17 cellular contexts compared by ENCODE assay signal in the genomic region with DNA sequence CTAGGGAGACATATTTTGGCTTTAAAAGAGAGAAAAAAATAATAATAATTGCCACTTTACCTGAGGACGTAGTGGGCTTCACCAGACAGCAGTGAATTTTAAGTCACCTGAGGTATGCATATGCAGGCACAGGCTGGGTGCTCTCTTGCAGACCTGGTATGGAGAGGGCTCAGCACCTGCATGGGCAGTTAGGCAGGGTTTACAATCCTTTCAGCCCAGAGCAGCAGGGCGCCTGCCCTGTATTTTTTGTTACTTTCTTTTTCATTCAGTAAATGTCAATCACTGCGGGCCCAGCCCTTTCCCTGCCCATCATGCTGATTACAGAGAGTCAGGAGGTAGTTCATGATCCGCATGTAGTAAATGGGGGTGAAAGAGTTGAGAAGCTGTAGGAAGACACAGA.
"Had no signal": no experiment of that assay in that cellular context is flagged by ENCODE, and none has a peak within 500 bp of the region (broad histone marks: within the 10 kb centered on the region; RNA-seq: fewer than 3 reads in every experiment).

No MANE protein-coding gene starts in this region.

- H3K36me3 Mint-ChIP-seq: naive thymus-derived CD8-positive, alpha-beta T cell had no signal

- H3K4me3 ChIP-seq: dorsolateral prefrontal cortex, esophagus muscularis mucosa, lung, psoas muscle, right lobe of liver, tibial nerve had no signal

- H3K4me1 Mint-ChIP-seq: stimulated activated memory B cell treated with anti-CD40 and anti-IgM and Interleukin-4, amounts not matched to agents 10 μg/mL and 1 μg/mL and 100 μg/mL, for 72 hours had no signal

- H3K36me3 ChIP-seq: esophagus muscularis mucosa, right lobe of liver, tibial nerve had no signal

- H3K9me3 Mint-ChIP-seq: activated CD8-positive, alpha-beta T cell treated with anti-CD3 and anti-CD28 coated beads for 36 hours; naive thymus-derived CD8-positive, alpha-beta T cell; stimulated activated memory B cell treated with anti-CD40 and anti-IgM and Interleukin-4, amounts not matched to agents 10 μg/mL and 1 μg/mL and 100 μg/mL, for 72 hours; T-helper 2 cell treated with Interferon-gamma antibody and Interleukin-4, amounts not matched to agents 5 μg/mL and 100 μg/mL, for 36 hours had no signal

- H3K27ac Mint-ChIP-seq: activated CD8-positive, alpha-beta T cell treated with anti-CD3 and anti-CD28 coated beads for 36 hours; activated naive CD8-positive, alpha-beta T cell; stimulated activated memory B cell treated with anti-CD40 and anti-IgM and Interleukin-4, amounts not matched to agents 10 μg/mL and 1 μg/mL and 100 μg/mL, for 72 hours; T-helper 2 cell treated with Interferon-gamma antibody and Interleukin-4, amounts not matched to agents 5 μg/mL and 100 μg/mL, for 36 hours had no signal

- H3K4me3 Mint-ChIP-seq: activated CD8-positive, alpha-beta T cell treated with anti-CD3 and anti-CD28 coated beads for 36 hours; activated naive CD8-positive, alpha-beta T cell; naive thymus-derived CD8-positive, alpha-beta T cell; stimulated activated memory B cell treated with anti-CD40 and anti-IgM and Interleukin-4, amounts not matched to agents 10 μg/mL and 1 μg/mL and 100 μg/mL, for 72 hours; T-helper 2 cell treated with Interferon-gamma antibody and Interleukin-4, amounts not matched to agents 5 μg/mL and 100 μg/mL, for 36 hours had no signal

- H3K27me3 Mint-ChIP-seq: activated CD8-positive, alpha-beta T cell treated with anti-CD3 and anti-CD28 coated beads for 36 hours; activated naive CD8-positive, alpha-beta T cell; naive thymus-derived CD8-positive, alpha-beta T cell; stimulated activated memory B cell treated with anti-CD40 and anti-IgM and Interleukin-4, amounts not matched to agents 10 μg/mL and 1 μg/mL and 100 μg/mL, for 72 hours had no signal

- H3K27me3 ChIP-seq: dorsolateral prefrontal cortex, esophagus muscularis mucosa, right lobe of liver, tibial nerve had no signal

- ATAC-seq: activated CD8-positive, alpha-beta T cell treated with anti-CD3 and anti-CD28 coated beads for 36 hours; left cardiac atrium; naive thymus-derived CD8-positive, alpha-beta T cell; psoas muscle; right lobe of liver; stimulated activated memory B cell treated with anti-CD40 and anti-IgM and Interleukin-4, amounts not matched to agents 10 μg/mL and 1 μg/mL and 100 μg/mL, for 72 hours had no signal

- DNase-seq: activated CD4-positive, CD25-positive, alpha-beta regulatory T cell treated with anti-CD3 and anti-CD28 coated beads, Interleukin-2, amount 50 U/mL, for 72 hours; activated CD8-positive, alpha-beta T cell treated with anti-CD3 and anti-CD28 coated beads for 36 hours; activated effector memory CD4-positive, alpha-beta T cell treated with Interleukin-2 at 50 U/mL for 16 hours; anterior cingulate cortex; dorsolateral prefrontal cortex; hypothalamus; left cardiac atrium; naive thymus-derived CD8-positive, alpha-beta T cell; nucleus accumbens; psoas muscle; right lobe of liver had no signal

- H3K27ac ChIP-seq: dorsolateral prefrontal cortex, esophagus muscularis mucosa, psoas muscle, right lobe of liver, tibial nerve had no signal
